8 cellular contexts compared by ENCODE assay signal in genomic region chr6:80132942-80133517, GRCh38. TPM values are rescaled to one million over a fixed set of nuclear protein-coding genes. Genes with fewer than 3 reads are reported as not detected.
DNase-seq lines count a peak whose midpoint lies in the region; ATAC-seq, FAIRE-seq and TF ChIP-seq lines count a peak whose summit lies in the region.

No MANE protein-coding gene starts in this region.

- DNase-seq in Ammon's horn (ENCODE audit: low spot score) (peak; percentile 81), NCI-H69 (lab: John Stamatoyannopoulos, UW) (peak; percentile 85), amygdala (lab: John Stamatoyannopoulos, UW) (peak in 38 of 56 donors; percentile 5 to 83 (median 36)), hippocampal formation (lab: John Stamatoyannopoulos, UW) (peak; percentile 16 to 37), small intestine (peak; percentile 74)

- POLR2A ChIA-PET in HEK293 (lab: Yijun Ruan, JAX) = interaction anchor here (1.0 kb wide), 1 partner anchor 27 kb away, joined by 3 read pairs; no protein-coding TSS in a partner anchor

- CTCF ChIA-PET in HEK293 (lab: Yijun Ruan, JAX) = interaction anchor here (0.6 to 2.1 kb wide), 26 partner anchors 9 to 1909 kb away, joined by 3 to 13 read pairs (median 3); no protein-coding TSS in a partner anchor

- no peaks in the 10 kb centered on the region for H3K27me3 ChIP-seq in small intestine (ENCODE audit: control insufficient read depth in 2 of 2, insufficient read depth in 2 of 2, low read length in 2 of 2)

- FAIRE-seq in small intestine (lab: Jason Lieb, UNC) = no peak

- no peak overlapping the region for H3K4me3 ChIP-seq in HEK293 (ENCODE audit: low read depth, low read length)
- H3K4me3 ChIP-seq in small intestine (ENCODE audit: low read depth in 1 of 2, low read length in 2 of 2) = no peak overlapping the region

- 50 to 62% (median 60%) methylated on average over 5 of the region's 5 CpGs for WGBS in small intestine, 3 donors

- H3K36me3 ChIP-seq in HEK293 (ENCODE audit: control insufficient read depth in 2 of 2, insufficient read depth in 1 of 2, low read length in 2 of 2) (peaks cover 0 to 17% of the 10 kb centered on the region in 2 experiments; a peak in 2 of 3 replicates), small intestine (ENCODE audit: control insufficient read depth in 2 of 2, insufficient read depth in 2 of 2, low read length in 2 of 2) (no peaks in the 10 kb centered on the region)

- H3K4me1 ChIP-seq in HEK293 (ENCODE audit: control insufficient read depth, insufficient read depth, low read length) (0 out of 2 replicates have a peak, but pooled peaks cover 3% of the 10 kb centered on the region), small intestine (ENCODE audit: control insufficient read depth in 2 of 2, insufficient read depth in 1 of 2, low read depth in 1 of 2, low read length in 1 of 2) (no peaks in the 10 kb centered on the region)

- TF ChIP-seq CTCF in HEK293 (tag by site-specific recombination; IDR thresholded peaks at IDR 0.05) = peak; percentile 55; the same call in 1 of the 2 replicates

- no peaks in the 10 kb centered on the region for H3K9me3 ChIP-seq in HEK293 (ENCODE audit: control insufficient read depth, insufficient read depth, low read depth, low read length)
- no peaks in the 10 kb centered on the region for H3K9me3 ChIP-seq in small intestine (ENCODE audit: control insufficient read depth, low read depth)

- ATAC-seq in GM18873 (IDR thresholded peaks at IDR 0.05; ENCODE audit: low FRiP score, unreplicated experiment) = no peak
- no peak for ATAC-seq in HG03196 (IDR thresholded peaks at IDR 0.05; ENCODE audit: unreplicated experiment)

- H3K27ac ChIP-seq in HEK293 (ENCODE audit: extremely low read depth, low read depth, low read length) (no peak overlapping the region), small intestine (ENCODE audit: low read depth in 1 of 2, low read length in 1 of 2) (no peak overlapping the region)

TF ChIP-seq in HEK293, 187 proteins besides CTCF, POLR2A, EP300 and RAD21 (continues in another document):
- TF ChIP-seq ZNF112 (tag by site-specific recombination; IDR thresholded peaks at IDR 0.05) = peak; percentile 75; the same call in 1 of the 2 replicates
- peak; percentile 95 for TF ChIP-seq ZBTB44 (tag by site-specific recombination; IDR thresholded peaks at IDR 0.05)
- TF ChIP-seq GFI1B (tag by site-specific recombination; IDR thresholded peaks at IDR 0.05) = no peak
- TF ChIP-seq ZNF660 (tag by site-specific recombination; IDR thresholded peaks at IDR 0.05) = peak; percentile 98
- TF ChIP-seq ZNF830 (tag by site-specific recombination; IDR thresholded peaks at IDR 0.05; ENCODE audit: low read depth) = peak; percentile 85
- TF ChIP-seq BCL6B (tag by site-specific recombination; IDR thresholded peaks at IDR 0.05) = peak; percentile 57; the same call in 1 of the 2 replicates
- peak; percentile 83 for TF ChIP-seq KLF10 (tag by site-specific recombination; IDR thresholded peaks at IDR 0.05)
- no peak for TF ChIP-seq ZBTB26 (tag by site-specific recombination; optimal IDR thresholded peaks at IDR 0.05)
- peak; percentile 93 for TF ChIP-seq ZNF184 (tag by site-specific recombination; IDR thresholded peaks at IDR 0.05)
- TF ChIP-seq ZSCAN30 (tag by site-specific recombination; IDR thresholded peaks at IDR 0.05) = peak; percentile 57; the same call in 1 of the 2 replicates
- TF ChIP-seq ZNF114 (tag by site-specific recombination; IDR thresholded peaks at IDR 0.05) = no peak
- TF ChIP-seq ZNF121 (tag by site-specific recombination; IDR thresholded peaks at IDR 0.05) = no peak
- TF ChIP-seq ZNF549 (tag by site-specific recombination; IDR thresholded peaks at IDR 0.05) = peak; percentile 84
- peak; percentile 83; the same call in 1 of the 2 replicates for TF ChIP-seq ZNF571 (tag by site-specific recombination; IDR thresholded peaks at IDR 0.05)
- peak; percentile 54; the same call in 1 of the 2 replicates for TF ChIP-seq MZF1 (tag by site-specific recombination; IDR thresholded peaks at IDR 0.05; ENCODE audit: borderline replicate concordance)
- TF ChIP-seq ZNF544 (tag by site-specific recombination; IDR thresholded peaks at IDR 0.05) = peak; percentile 94
- 0 out of 2 replicates have a peak, but pooled peaks have one; percentile 24 for TF ChIP-seq ZIC2 (tag by site-specific recombination; IDR thresholded peaks at IDR 0.05)
- peak; percentile 38; the same call in 1 of the 2 replicates for TF ChIP-seq ZNF580 (tag by site-specific recombination; IDR thresholded peaks at IDR 0.05)
- TF ChIP-seq ZNF792 (tag by site-specific recombination; IDR thresholded peaks at IDR 0.05) = no peak
- TF ChIP-seq TSHZ1 (tag by site-specific recombination; IDR thresholded peaks at IDR 0.05; ENCODE audit: borderline replicate concordance) = no peak
- TF ChIP-seq ZNF37A (tag by site-specific recombination; IDR thresholded peaks at IDR 0.05) = peak; percentile 80; the same call in 1 of the 2 replicates
- TF ChIP-seq ZNF133 (tag by site-specific recombination; IDR thresholded peaks at IDR 0.05) = no peak
- peak; percentile 91 for TF ChIP-seq ZNF626 (tag by site-specific recombination; IDR thresholded peaks at IDR 0.05)
- TF ChIP-seq ZNF548 (tag by site-specific recombination; IDR thresholded peaks at IDR 0.05) = no peak
- TF ChIP-seq ZNF585B (tag by site-specific recombination; IDR thresholded peaks at IDR 0.05) = no peak
- TF ChIP-seq ZNF654 (tag by site-specific recombination; IDR thresholded peaks at IDR 0.05; ENCODE audit: low read depth) = peak; percentile 92
- 0 out of 2 replicates have a peak, but pooled peaks have one; percentile 53 for TF ChIP-seq ZNF677 (tag by site-specific recombination; IDR thresholded peaks at IDR 0.05)
- TF ChIP-seq ZNF776 (tag by site-specific recombination; IDR thresholded peaks at IDR 0.05; ENCODE audit: borderline replicate concordance) = peak; percentile 87; the same call in 1 of the 2 replicates

RNA-seq across cellular contexts. Expression of gene BCKDHB, which starts 26.6 kb away (rescaled TPM):
- polyA plus RNA-seq in small intestine = 10 to 100 TPM; 13.0 to 16.2 (median 13.4) TPM

Comparison
In these comparisons a context has a peak if more than half of its experiments do, and no peak if none do; other contexts are left out.
1. DNase-seq: peak in every context shown above with its lines; median percentile 85 in NCI-H69; 81 in Ammon's horn; 74 in small intestine; 36 in amygdala; 26 in hippocampal formation.